In genomic region chr2:191954446-191954845, GRCh38 we compare ENCODE assay signal across 14 cellular contexts.
DNase-seq lines count a peak whose midpoint lies in the region; ATAC-seq and TF ChIP-seq lines count a peak whose summit lies in the region.
"Had no signal": no experiment of that assay in that cellular context is flagged by ENCODE, and none has a peak within 500 bp of the region (broad histone marks: within the 10 kb centered on the region; RNA-seq: fewer than 3 reads in every experiment).

No MANE protein-coding gene starts in this region.

- H2AFZ ChIP-seq in SK-N-SH (ENCODE audit: low read depth), result no peak overlapping the region
- H2AFZ ChIP-seq: GM23338 had no signal

- H3K9me2 ChIP-seq in SK-N-SH, result no peaks in the 10 kb centered on the region

- no peaks in the 10 kb centered on the region for H3K79me2 ChIP-seq in SK-N-SH (ENCODE audit: insufficient read depth)

- H3K27me3 ChIP-seq in SK-N-SH (ENCODE audit: insufficient read depth), result no peaks in the 10 kb centered on the region
- H3K27me3 ChIP-seq: BLaER1 treated with 17β-estradiol and CSF1 and Interleukin-3, amounts not matched to agents 10 nM and 100 nM had no signal

- H3K4me3 ChIP-seq in SK-N-SH (ENCODE audit: low read depth in 2 of 2, low read length in 1 of 2), result no peak overlapping the region
- H3K4me3 ChIP-seq in epithelial cell of esophagus (ENCODE audit: low read length), result no peak overlapping the region
- H3K4me3 ChIP-seq: BLaER1 treated with 17β-estradiol and CSF1 and Interleukin-3, amounts not matched to agents 10 nM and 100 nM; GM12878; GM23338 had no signal

- POLR2A ChIA-PET in SK-N-SH (lab: Yijun Ruan, JAX), result no interaction called here

- peaks cover 0 to 9% of the 10 kb centered on the region in 2 experiments; a peak in 1 of 4 replicates for H3K4me1 ChIP-seq in SK-N-SH (ENCODE audit: control insufficient read depth in 1 of 2, insufficient read depth in 2 of 2, low read depth in 1 of 2, low read length in 1 of 2)

- CTCF ChIA-PET in SK-N-SH (lab: Yijun Ruan, JAX), result interaction anchor here (1.1 to 1.5 kb wide), 2 partner anchors 20 to 208 kb away, joined by 3 to 4 read pairs; no protein-coding TSS in a partner anchor

- TF ChIP-seq CTCF in SK-N-SH (IDR thresholded peaks at IDR 0.05), result no peak
- TF ChIP-seq CTCF in epithelial cell of esophagus (IDR thresholded peaks at IDR 0.05; ENCODE audit: insufficient read depth, low read depth, low read length, missing control alignments), result no peak

- peaks cover 3% of the 10 kb centered on the region for H3F3A ChIP-seq in SK-N-SH (replicated peaks; ENCODE audit: insufficient read depth)

- no peaks in the 10 kb centered on the region for H4K20me1 ChIP-seq in SK-N-SH (ENCODE audit: insufficient read depth)
- H4K20me1 ChIP-seq: BLaER1 treated with 17β-estradiol and CSF1 and Interleukin-3, amounts not matched to agents 10 nM and 100 nM had no signal

- H3K36me3 ChIP-seq in SK-N-SH (replicated peaks in 1 of 2; ENCODE audit: control insufficient read depth in 1 of 2, insufficient read depth in 2 of 2, low read length in 1 of 2), result no peaks in the 10 kb centered on the region
- H3K36me3 ChIP-seq: BLaER1 treated with 17β-estradiol and CSF1 and Interleukin-3, amounts not matched to agents 10 nM and 100 nM had no signal

- DNase-seq in SK-N-SH (no peak), epithelial cell of esophagus (ENCODE audit: low read depth) (peak; percentile 9), iris pigment epithelial cell (ENCODE audit: low read depth) (peak; percentile 28), NCI-H1048 (lab: John Stamatoyannopoulos, UW) (no peak), NCI-H128 (lab: John Stamatoyannopoulos, UW; ENCODE audit: unreplicated experiment) (no peak), NCI-H187 treated with DMSO at 0.1 percent for 48 hours (lab: John Stamatoyannopoulos, UW) (no peak)
- DNase-seq: CD4-positive, CD25-positive, alpha-beta regulatory T cell; DMS53; H9 had no signal

- no peak for ATAC-seq in SK-N-SH treated with all-trans-retinoic acid at 6 μM for 48 hours
- ATAC-seq: GM12878, GM23338 had no signal

- no peak overlapping the region for H3K4me2 ChIP-seq in SK-N-SH
- H3K4me2 ChIP-seq: BLaER1 treated with 17β-estradiol and CSF1 and Interleukin-3, amounts not matched to agents 10 nM and 100 nM; GM23338 had no signal

- H3K9ac ChIP-seq in SK-N-SH, result no peak overlapping the region
- H3K9ac ChIP-seq: BLaER1 treated with 17β-estradiol and CSF1 and Interleukin-3, amounts not matched to agents 10 nM and 100 nM had no signal

- TF ChIP-seq EP300 in SK-N-SH (IDR thresholded peaks at IDR 0.05; ENCODE audit: borderline replicate concordance in 1 of 2, low read depth in 1 of 2, low read length in 1 of 2), result no peak

- no peak for TF ChIP-seq RAD21 in SK-N-SH (IDR thresholded peaks at IDR 0.05; ENCODE audit: low read length)

- 56% methylated on average over 2 of the region's 2 CpGs for WGBS in SK-N-SH (ENCODE audit: low lambda C conversion rate)

- H3K9me3 ChIP-seq in SK-N-SH, result no peaks in the 10 kb centered on the region
- H3K9me3 ChIP-seq: BLaER1 treated with 17β-estradiol and CSF1 and Interleukin-3, amounts not matched to agents 10 nM and 100 nM had no signal

- H3K27ac ChIP-seq in SK-N-SH (ENCODE audit: low read depth in 2 of 2, low read length in 1 of 2), result no peak overlapping the region
- H3K27ac ChIP-seq: 22Rv1; BLaER1 treated with 17β-estradiol and CSF1 and Interleukin-3, amounts not matched to agents 10 nM and 100 nM had no signal

TF ChIP-seq in SK-N-SH, 30 proteins besides CTCF, POLR2A, EP300 and RAD21:
- no peak for TF ChIP-seq SIN3A (IDR thresholded peaks at IDR 0.05; ENCODE audit: borderline replicate concordance, low read depth, low read length)
- TF ChIP-seq USF2 (IDR thresholded peaks at IDR 0.05; ENCODE audit: borderline replicate concordance, low read depth, low read length), result no peak
- 0 out of 2 replicates have a peak, but pooled peaks have one; percentile 7 for TF ChIP-seq PBX3 (IDR thresholded peaks at IDR 0.05)
- TF ChIP-seq CHD2 (IDR thresholded peaks at IDR 0.05; ENCODE audit: low read length, partially characterized antibody), result no peak

TF ChIP-seq in SK-N-SH treated with all-trans-retinoic acid at 6 μM for 48 hours, 23 proteins besides CTCF, POLR2A, EP300 and RAD21:
- TF ChIP-seq TSHZ2 (CRISPR knock-in tag; IDR thresholded peaks at IDR 0.05) (no peak), CSRNP3 (CRISPR knock-in tag; IDR thresholded peaks at IDR 0.05) (no peak), BACH2 (CRISPR knock-in tag; IDR thresholded peaks at IDR 0.05; ENCODE audit: borderline replicate concordance) (no peak), ZC3H10 (CRISPR knock-in tag; IDR thresholded peaks at IDR 0.05) (no peak), TCF4 (CRISPR knock-in tag; IDR thresholded peaks at IDR 0.05; ENCODE audit: borderline replicate concordance) (no peak), ESRRG (CRISPR knock-in tag; IDR thresholded peaks at IDR 0.05) (no peak), GLIS3 (CRISPR knock-in tag; IDR thresholded peaks at IDR 0.05) (no peak), TOX (CRISPR knock-in tag; IDR thresholded peaks at IDR 0.05; ENCODE audit: borderline replicate concordance) (no peak), OSR1 (CRISPR knock-in tag; IDR thresholded peaks at IDR 0.05) (no peak), ZNF565 (CRISPR knock-in tag; conservative IDR thresholded peaks at IDR 0.05; ENCODE audit: low read depth) (no peak), ZNF70 (CRISPR knock-in tag; IDR thresholded peaks at IDR 0.05) (no peak)

Comparison
In these comparisons a context has a peak if more than half of its experiments do, and no peak if none do; other contexts are left out.
1. DNase-seq: peak in epithelial cell of esophagus (single experiment) and iris pigment epithelial cell (single experiment); none in SK-N-SH (single experiment), NCI-H1048 (single experiment), NCI-H128 (single experiment) and NCI-H187 treated with DMSO at 0.1 percent for 48 hours (single experiment).